Comparison of ENCODE assay signal across 17 cellular contexts in the genomic region with DNA sequence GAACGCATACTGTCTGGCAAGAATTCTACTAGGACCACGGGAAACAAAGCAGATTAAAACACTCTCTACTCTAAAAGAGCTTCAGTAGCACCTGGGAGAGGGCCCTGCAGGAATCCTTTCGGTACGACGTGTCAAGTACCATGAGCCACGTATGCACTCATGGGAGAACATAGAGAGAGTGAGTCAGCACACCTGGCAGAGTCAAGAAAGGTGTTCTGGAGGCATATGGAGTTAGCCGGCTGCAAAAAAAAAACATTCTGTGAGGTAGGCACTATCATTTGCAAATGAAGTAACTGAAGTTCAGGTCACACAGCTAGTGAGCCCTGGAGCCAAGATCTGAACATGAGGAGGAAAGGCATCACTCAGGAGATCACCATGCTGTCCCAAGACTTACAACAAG.
A peak's percentile ranks its signal among the peaks of the same experiment; 100 is the strongest.
DNase-seq lines count a peak whose midpoint lies in the region; ATAC-seq, FAIRE-seq and TF ChIP-seq lines count a peak whose summit lies in the region.
"Had no signal": no experiment of that assay in that cellular context is flagged by ENCODE, and none has a peak within 500 bp of the region (broad histone marks: within the 10 kb centered on the region; RNA-seq: fewer than 3 reads in every experiment).

No MANE protein-coding gene starts in this region.

- intact Hi-C loops in lower lobe of right lung (cut with DNase I), result no loop called here

- 78 to 88% (median 86%) methylated on average over 7 of the region's 7 CpGs for WGBS in small intestine, 3 donors

- H3K4me3 ChIP-seq in coronary artery (no peak overlapping the region), lower lobe of right lung (no peak overlapping the region), stomach smooth muscle (ENCODE audit: low read length in 2 of 2) (peak overlapping the region; percentile 17 to 66), small intestine (ENCODE audit: low read depth in 1 of 2, low read length in 2 of 2) (no peak overlapping the region)
- H3K4me3 ChIP-seq: hepatocyte had no signal

- H3K36me3 ChIP-seq in lower lobe of right lung (peaks cover 19% of the 10 kb centered on the region), stomach smooth muscle (ENCODE audit: control insufficient read depth in 2 of 2, insufficient read depth in 2 of 2, low read length in 2 of 2) (peaks cover 14 to 22% of the 10 kb centered on the region in 2 donors), small intestine (ENCODE audit: control insufficient read depth in 2 of 2, insufficient read depth in 2 of 2, low read length in 2 of 2) (peaks cover 0 to 2% of the 10 kb centered on the region in 2 donors)

- peak; percentile 51 for DNase-seq in NCI-H2171 (lab: John Stamatoyannopoulos, UW)
- DNase-seq in coronary artery (ENCODE audit: low spot score), result no peak
- no peak for DNase-seq in lower lobe of right lung
- no peak for DNase-seq in stimulated activated CD4-positive, alpha-beta T cell treated with anti-CD3 and anti-CD28 coated beads, Interleukin-12 subunit alpha, Interleukin-12 subunit beta, amount 100 ng/mL, for 4 hours
- DNase-seq in small intestine, result no peak
- DNase-seq in stimulated activated naive CD4-positive, alpha-beta T cell treated with Interleukin-2 at 50 U/mL for 16 hours (lab: John Stamatoyannopoulos, UW), result no peak
- DNase-seq: activated CD8-positive, alpha-beta memory T cell treated with anti-CD3 and anti-CD28 coated beads, Interleukin-2, amount 10 ng/mL, durations not matched to agents 7 days and 5 days; activated naive CD4-positive, alpha-beta T cell treated with anti-CD3 and anti-CD28 coated beads, Interleukin-2, amount 50 U/mL, for 16 hours; Kasumi-1; mesendoderm had no signal

- H3K27me3 ChIP-seq in lower lobe of right lung (ENCODE audit: low read depth) (no peaks in the 10 kb centered on the region), stomach smooth muscle (ENCODE audit: control insufficient read depth in 1 of 2, insufficient read depth in 2 of 2, low read length in 2 of 2) (no peaks in the 10 kb centered on the region), small intestine (ENCODE audit: control insufficient read depth in 2 of 2, insufficient read depth in 2 of 2, low read length in 2 of 2) (no peaks in the 10 kb centered on the region)
- H3K27me3 ChIP-seq: BE2C, hepatocyte had no signal

- no peak for FAIRE-seq in small intestine (lab: Jason Lieb, UNC)
- FAIRE-seq: endometrium had no signal

- peak overlapping the region; percentile 65 to 68 for H3K9ac ChIP-seq in stomach smooth muscle (ENCODE audit: low read length in 2 of 2)
- H3K9ac ChIP-seq: SK-N-SH had no signal

- no peaks in the 10 kb centered on the region for H3K9me3 ChIP-seq in lower lobe of right lung
- no peaks in the 10 kb centered on the region for H3K9me3 ChIP-seq in stomach smooth muscle (ENCODE audit: control insufficient read depth in 2 of 2, low read length in 2 of 2)
- H3K9me3 ChIP-seq in small intestine (ENCODE audit: control insufficient read depth, low read depth), result no peaks in the 10 kb centered on the region
- H3K9me3 ChIP-seq: BE2C, SK-N-SH had no signal

- H3K27ac ChIP-seq in coronary artery (peak overlapping the region; percentile 73 to 86), lower lobe of right lung (no peak overlapping the region), stomach smooth muscle (ENCODE audit: low read length) (peak overlapping the region; percentile 98), small intestine (ENCODE audit: low read depth in 1 of 2, low read length in 1 of 2) (peak overlapping the region in 1 of 2 donors; percentile 5)
- H3K27ac ChIP-seq: hepatocyte, VCaP had no signal

- no peak for TF ChIP-seq CTCF in coronary artery (IDR thresholded peaks at IDR 0.05)
- no peak for TF ChIP-seq CTCF in lower lobe of right lung (IDR thresholded peaks at IDR 0.05)

- peaks cover 21% of the 10 kb centered on the region for H3K4me1 ChIP-seq in lower lobe of right lung
- H3K4me1 ChIP-seq in stomach smooth muscle (ENCODE audit: control insufficient read depth, insufficient read depth, low read length), result peaks cover 73% of the 10 kb centered on the region
- H3K4me1 ChIP-seq in small intestine (ENCODE audit: control insufficient read depth in 2 of 2, insufficient read depth in 1 of 2, low read depth in 1 of 2, low read length in 1 of 2), result peaks cover 0 to 4% of the 10 kb centered on the region in 2 donors

- ATAC-seq in lower lobe of right lung (peak; percentile 52 to 56), GM19395 (IDR thresholded peaks at IDR 0.05; ENCODE audit: unreplicated experiment) (no peak)
- ATAC-seq: activated CD8-positive, alpha-beta memory T cell treated with anti-CD3 and anti-CD28 coated beads, Interleukin-2, amount 10 ng/mL, durations not matched to agents 7 days and 5 days had no signal

Comparison
In these comparisons a context has a peak if more than half of its experiments do, and no peak if none do; other contexts are left out.
1. H3K4me3 ChIP-seq: peak in stomach smooth muscle (2 of 2); none in coronary artery (single experiment), lower lobe of right lung (single experiment) and small intestine (0 of 2).